Comparison of ENCODE assay signal across 10 cellular contexts in genomic region chrX:146456058-146456457, GRCh38.
A peak's percentile ranks its signal among the peaks of the same experiment; 100 is the strongest.
DNase-seq lines count a peak whose midpoint lies in the region; ATAC-seq lines count a peak whose summit lies in the region.
"Had no signal": no experiment of that assay in that cellular context is flagged by ENCODE, and none has a peak within 500 bp of the region (broad histone marks: within the 10 kb centered on the region; RNA-seq: fewer than 3 reads in every experiment).

No MANE protein-coding gene starts in this region.

- no peak overlapping the region for H3K4me3 Mint-ChIP-seq in stimulated activated naive B cell treated with anti-CD40 and anti-IgM and Interleukin-4, amounts not matched to agents 10 μg/mL and 1 μg/mL and 100 μg/mL, for 72 hours
- H3K4me3 Mint-ChIP-seq: CD14-positive monocyte; CD8-positive, alpha-beta T cell had no signal

- H3K9me3 Mint-ChIP-seq in stimulated activated naive B cell treated with anti-CD40 and anti-IgM and Interleukin-4, amounts not matched to agents 10 μg/mL and 1 μg/mL and 100 μg/mL, for 72 hours = no peaks in the 10 kb centered on the region

- DNase-seq in NCI-H82 (lab: John Stamatoyannopoulos, UW) = peak; percentile 17
- no peak for DNase-seq in NCI-H82 treated with DMSO at 0.1 percent for 48 hours (lab: John Stamatoyannopoulos, UW; ENCODE audit: unreplicated experiment)
- DNase-seq in HT1080 (ENCODE audit: low read depth) = peak; percentile 34
- peak; percentile 41 for DNase-seq in left lobe of liver (ENCODE audit: low spot score)
- no peak for DNase-seq in stimulated activated naive B cell treated with anti-CD40 and anti-IgM and Interleukin-4, amounts not matched to agents 10 μg/mL and 1 μg/mL and 100 μg/mL, for 72 hours
- DNase-seq: CD8-positive, alpha-beta T cell; COR-L47 had no signal

- H3K4me1 Mint-ChIP-seq in stimulated activated naive B cell treated with anti-CD40 and anti-IgM and Interleukin-4, amounts not matched to agents 10 μg/mL and 1 μg/mL and 100 μg/mL, for 72 hours = no peaks in the 10 kb centered on the region
- H3K4me1 Mint-ChIP-seq: CD14-positive monocyte had no signal

- H3K27ac Mint-ChIP-seq in stimulated activated naive B cell treated with anti-CD40 and anti-IgM and Interleukin-4, amounts not matched to agents 10 μg/mL and 1 μg/mL and 100 μg/mL, for 72 hours = no peak overlapping the region
- H3K27ac Mint-ChIP-seq: CD14-positive monocyte; CD8-positive, alpha-beta T cell had no signal

- no peaks in the 10 kb centered on the region for H3K27me3 Mint-ChIP-seq in stimulated activated naive B cell treated with anti-CD40 and anti-IgM and Interleukin-4, amounts not matched to agents 10 μg/mL and 1 μg/mL and 100 μg/mL, for 72 hours

- ATAC-seq in left lobe of liver (peak; percentile 98), HG03342 (IDR thresholded peaks at IDR 0.05; ENCODE audit: unreplicated experiment) (no peak)
- no peak for ATAC-seq in stimulated activated naive B cell treated with anti-CD40 and anti-IgM and Interleukin-4, amounts not matched to agents 10 μg/mL and 1 μg/mL and 100 μg/mL, for 72 hours (replicated peaks)
- ATAC-seq: A549; CD8-positive, alpha-beta T cell had no signal

- no peaks in the 10 kb centered on the region for H3K36me3 Mint-ChIP-seq in stimulated activated naive B cell treated with anti-CD40 and anti-IgM and Interleukin-4, amounts not matched to agents 10 μg/mL and 1 μg/mL and 100 μg/mL, for 72 hours
- H3K36me3 Mint-ChIP-seq: CD14-positive monocyte; CD8-positive, alpha-beta T cell had no signal

Comparison
In these comparisons a context has a peak if more than half of its experiments do, and no peak if none do; other contexts are left out.
1. DNase-seq: peak in NCI-H82 (single experiment), HT1080 (single experiment) and left lobe of liver (single experiment); none in NCI-H82 treated with DMSO at 0.1 percent for 48 hours (single experiment) and stimulated activated naive B cell treated with anti-CD40 and anti-IgM and Interleukin-4, amounts not matched to agents 10 μg/mL and 1 μg/mL and 100 μg/mL, for 72 hours (single experiment).